1 cellular context compared by ENCODE assay signal in the genomic region with DNA sequence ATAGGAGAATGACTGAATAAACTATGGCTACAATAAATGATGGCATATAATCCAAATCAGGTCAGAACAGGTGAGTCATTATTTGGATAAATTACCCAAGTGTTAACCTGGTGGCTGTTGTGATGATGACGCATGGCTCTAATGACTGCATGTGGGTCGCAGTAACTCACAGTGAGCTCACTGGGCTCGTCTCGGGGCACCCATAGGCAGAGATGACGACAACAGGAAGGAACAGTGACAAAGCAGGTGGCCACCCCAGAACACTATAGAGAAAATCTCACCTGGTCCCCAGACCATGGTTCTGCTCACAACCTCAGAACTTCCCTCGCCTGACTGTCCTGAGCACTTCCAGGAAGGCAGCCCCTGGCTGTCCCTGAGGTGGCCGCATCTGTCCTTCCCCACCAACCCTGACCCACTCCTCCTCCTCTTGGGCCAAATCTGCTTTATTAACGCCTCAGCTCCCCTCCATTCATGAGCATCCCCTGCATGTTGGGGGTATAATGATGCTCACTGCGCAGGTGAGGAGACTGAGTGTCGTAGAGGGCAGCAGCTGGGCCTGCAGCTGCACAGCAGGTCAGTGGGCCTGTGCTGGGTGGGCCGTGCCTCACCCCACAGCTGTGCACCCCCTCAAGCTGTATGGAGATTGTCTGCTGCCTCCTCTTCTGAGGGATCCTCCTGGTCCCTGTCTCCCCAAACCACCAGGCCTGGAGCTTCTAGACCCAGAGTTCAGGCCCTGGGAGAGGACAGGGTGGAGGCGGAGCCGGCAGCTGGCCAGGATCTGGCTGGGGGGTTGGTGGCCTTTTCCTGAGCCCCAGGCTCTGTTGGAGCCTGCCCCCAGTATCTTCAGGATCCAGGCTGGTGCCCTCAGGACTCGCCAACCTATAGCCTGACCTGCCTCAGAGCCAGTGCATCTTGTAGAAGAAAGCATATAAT.
TF ChIP-seq lines count a peak whose summit lies in the region.

No MANE protein-coding gene starts in this region.

TF ChIP-seq in WTC11, 78 proteins besides CTCF, POLR2A, EP300 and RAD21 (continued from another document):
- TF ChIP-seq PRDM15 (CRISPR knock-in tag; IDR thresholded peaks at IDR 0.05): no peak
- no peak for TF ChIP-seq TEAD4 (CRISPR knock-in tag; IDR thresholded peaks at IDR 0.05)
- TF ChIP-seq, protein P1, sequence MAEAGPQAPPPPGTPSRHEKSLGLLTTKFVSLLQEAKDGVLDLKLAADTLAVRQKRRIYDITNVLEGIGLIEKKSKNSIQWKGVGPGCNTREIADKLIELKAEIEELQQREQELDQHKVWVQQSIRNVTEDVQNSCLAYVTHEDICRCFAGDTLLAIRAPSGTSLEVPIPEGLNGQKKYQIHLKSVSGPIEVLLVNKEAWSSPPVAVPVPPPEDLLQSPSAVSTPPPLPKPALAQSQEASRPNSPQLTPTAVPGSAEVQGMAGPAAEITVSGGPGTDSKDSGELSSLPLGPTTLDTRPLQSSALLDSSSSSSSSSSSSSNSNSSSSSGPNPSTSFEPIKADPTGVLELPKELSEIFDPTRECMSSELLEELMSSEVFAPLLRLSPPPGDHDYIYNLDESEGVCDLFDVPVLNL (CRISPR knock-in tag; IDR thresholded peaks at IDR 0.05; ENCODE audit: borderline replicate concordance, low read depth): no peak
- TF ChIP-seq ZNF396 (CRISPR knock-in tag; IDR thresholded peaks at IDR 0.05; ENCODE audit: borderline replicate concordance): no peak
- TF ChIP-seq, protein P2, sequence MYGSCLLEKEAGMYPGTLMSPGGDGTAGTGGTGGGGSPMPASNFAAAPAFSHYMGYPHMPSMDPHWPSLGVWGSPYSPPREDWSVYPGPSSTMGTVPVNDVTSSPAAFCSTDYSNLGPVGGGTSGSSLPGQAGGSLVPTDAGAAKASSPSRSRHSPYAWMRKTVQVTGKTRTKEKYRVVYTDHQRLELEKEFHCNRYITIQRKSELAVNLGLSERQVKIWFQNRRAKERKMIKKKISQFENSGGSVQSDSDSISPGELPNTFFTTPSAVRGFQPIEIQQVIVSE (CRISPR knock-in tag; IDR thresholded peaks at IDR 0.05; ENCODE audit: borderline replicate concordance): no peak
- TF ChIP-seq NR1H2 (CRISPR knock-in tag; IDR thresholded peaks at IDR 0.05): no peak
- TF ChIP-seq FOXK1 (CRISPR knock-in tag; IDR thresholded peaks at IDR 0.05): no peak
- no peak for TF ChIP-seq OVOL2 (CRISPR knock-in tag; IDR thresholded peaks at IDR 0.05; ENCODE audit: borderline replicate concordance)
